ENCODE assay signal across 1 cellular context in the genomic region with DNA sequence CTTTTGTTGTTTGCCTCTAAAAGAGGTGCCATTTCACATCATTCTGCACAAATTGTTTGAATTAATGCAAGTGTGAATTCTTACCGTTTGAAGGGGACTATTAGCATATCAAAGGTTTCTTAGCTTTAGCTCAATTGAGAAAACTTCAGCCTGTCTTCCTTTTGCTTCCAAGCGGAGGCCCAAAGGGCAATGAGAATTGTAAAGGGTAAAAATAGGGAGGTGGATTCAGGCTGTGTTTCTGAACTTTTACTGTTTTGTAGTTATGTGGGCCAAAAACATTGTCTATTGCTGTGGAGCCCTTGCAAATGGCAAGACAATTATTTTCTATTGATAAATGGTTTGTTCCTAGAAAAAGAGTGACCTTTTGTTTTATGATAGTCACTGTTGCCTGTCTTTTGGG.
TF ChIP-seq lines count a peak whose summit lies in the region.

No MANE protein-coding gene starts in this region.

TF ChIP-seq in HepG2, 621 proteins besides CTCF, POLR2A, EP300 and RAD21:
- TF ChIP-seq EHMT2 (IDR thresholded peaks at IDR 0.05; ENCODE audit: borderline replicate concordance, low read depth, low read length) (no peak), CBX2 (IDR thresholded peaks at IDR 0.05; ENCODE audit: low read depth, low read length) (no peak), CBX2 (CRISPR knock-in tag; IDR thresholded peaks at IDR 0.05; ENCODE audit: low read depth) (no peak), ZNF460 (CRISPR knock-in tag; IDR thresholded peaks at IDR 0.05; ENCODE audit: borderline replicate concordance) (no peak), TSC22D2 (CRISPR knock-in tag; IDR thresholded peaks at IDR 0.05; ENCODE audit: borderline replicate concordance) (no peak), ATAD3A (CRISPR knock-in tag; IDR thresholded peaks at IDR 0.05) (no peak), TCF7 (IDR thresholded peaks at IDR 0.05; ENCODE audit: low read depth) (no peak), DPF2 (CRISPR knock-in tag; IDR thresholded peaks at IDR 0.05; ENCODE audit: borderline replicate concordance, low read depth) (no peak), ZNF598 (CRISPR knock-in tag; IDR thresholded peaks at IDR 0.05; ENCODE audit: borderline replicate concordance) (no peak), CREM (IDR thresholded peaks at IDR 0.05) (no peak), CREM (CRISPR knock-in tag; IDR thresholded peaks at IDR 0.05) (no peak), ZNF839 (CRISPR knock-in tag; IDR thresholded peaks at IDR 0.05; ENCODE audit: borderline replicate concordance) (no peak), ZNF772 (CRISPR knock-in tag; IDR thresholded peaks at IDR 0.05) (no peak), ZNF674 (CRISPR knock-in tag; IDR thresholded peaks at IDR 0.05; ENCODE audit: low read depth) (no peak)
- TF ChIP-seq, protein P1, sequence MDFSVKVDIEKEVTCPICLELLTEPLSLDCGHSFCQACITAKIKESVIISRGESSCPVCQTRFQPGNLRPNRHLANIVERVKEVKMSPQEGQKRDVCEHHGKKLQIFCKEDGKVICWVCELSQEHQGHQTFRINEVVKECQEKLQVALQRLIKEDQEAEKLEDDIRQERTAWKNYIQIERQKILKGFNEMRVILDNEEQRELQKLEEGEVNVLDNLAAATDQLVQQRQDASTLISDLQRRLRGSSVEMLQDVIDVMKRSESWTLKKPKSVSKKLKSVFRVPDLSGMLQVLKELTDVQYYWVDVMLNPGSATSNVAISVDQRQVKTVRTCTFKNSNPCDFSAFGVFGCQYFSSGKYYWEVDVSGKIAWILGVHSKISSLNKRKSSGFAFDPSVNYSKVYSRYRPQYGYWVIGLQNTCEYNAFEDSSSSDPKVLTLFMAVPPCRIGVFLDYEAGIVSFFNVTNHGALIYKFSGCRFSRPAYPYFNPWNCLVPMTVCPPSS (IDR thresholded peaks at IDR 0.05) = no peak
- TF ChIP-seq, protein P2, sequence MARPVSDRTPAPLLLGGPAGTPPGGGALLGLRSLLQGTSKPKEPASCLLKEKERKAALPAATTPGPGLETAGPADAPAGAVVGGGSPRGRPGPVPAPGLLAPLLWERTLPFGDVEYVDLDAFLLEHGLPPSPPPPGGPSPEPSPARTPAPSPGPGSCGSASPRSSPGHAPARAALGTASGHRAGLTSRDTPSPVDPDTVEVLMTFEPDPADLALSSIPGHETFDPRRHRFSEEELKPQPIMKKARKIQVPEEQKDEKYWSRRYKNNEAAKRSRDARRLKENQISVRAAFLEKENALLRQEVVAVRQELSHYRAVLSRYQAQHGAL (CRISPR knock-in tag; IDR thresholded peaks at IDR 0.05; ENCODE audit: not compliant biosample characterization) = no peak
- TF ChIP-seq, protein P3, sequence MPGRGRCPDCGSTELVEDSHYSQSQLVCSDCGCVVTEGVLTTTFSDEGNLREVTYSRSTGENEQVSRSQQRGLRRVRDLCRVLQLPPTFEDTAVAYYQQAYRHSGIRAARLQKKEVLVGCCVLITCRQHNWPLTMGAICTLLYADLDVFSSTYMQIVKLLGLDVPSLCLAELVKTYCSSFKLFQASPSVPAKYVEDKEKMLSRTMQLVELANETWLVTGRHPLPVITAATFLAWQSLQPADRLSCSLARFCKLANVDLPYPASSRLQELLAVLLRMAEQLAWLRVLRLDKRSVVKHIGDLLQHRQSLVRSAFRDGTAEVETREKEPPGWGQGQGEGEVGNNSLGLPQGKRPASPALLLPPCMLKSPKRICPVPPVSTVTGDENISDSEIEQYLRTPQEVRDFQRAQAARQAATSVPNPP (CRISPR knock-in tag; IDR thresholded peaks at IDR 0.05) = no peak
- TF ChIP-seq, protein P4, sequence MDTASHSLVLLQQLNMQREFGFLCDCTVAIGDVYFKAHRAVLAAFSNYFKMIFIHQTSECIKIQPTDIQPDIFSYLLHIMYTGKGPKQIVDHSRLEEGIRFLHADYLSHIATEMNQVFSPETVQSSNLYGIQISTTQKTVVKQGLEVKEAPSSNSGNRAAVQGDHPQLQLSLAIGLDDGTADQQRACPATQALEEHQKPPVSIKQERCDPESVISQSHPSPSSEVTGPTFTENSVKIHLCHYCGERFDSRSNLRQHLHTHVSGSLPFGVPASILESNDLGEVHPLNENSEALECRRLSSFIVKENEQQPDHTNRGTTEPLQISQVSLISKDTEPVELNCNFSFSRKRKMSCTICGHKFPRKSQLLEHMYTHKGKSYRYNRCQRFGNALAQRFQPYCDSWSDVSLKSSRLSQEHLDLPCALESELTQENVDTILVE (CRISPR knock-in tag; IDR thresholded peaks at IDR 0.05) = no peak
- TF ChIP-seq, protein P5, sequence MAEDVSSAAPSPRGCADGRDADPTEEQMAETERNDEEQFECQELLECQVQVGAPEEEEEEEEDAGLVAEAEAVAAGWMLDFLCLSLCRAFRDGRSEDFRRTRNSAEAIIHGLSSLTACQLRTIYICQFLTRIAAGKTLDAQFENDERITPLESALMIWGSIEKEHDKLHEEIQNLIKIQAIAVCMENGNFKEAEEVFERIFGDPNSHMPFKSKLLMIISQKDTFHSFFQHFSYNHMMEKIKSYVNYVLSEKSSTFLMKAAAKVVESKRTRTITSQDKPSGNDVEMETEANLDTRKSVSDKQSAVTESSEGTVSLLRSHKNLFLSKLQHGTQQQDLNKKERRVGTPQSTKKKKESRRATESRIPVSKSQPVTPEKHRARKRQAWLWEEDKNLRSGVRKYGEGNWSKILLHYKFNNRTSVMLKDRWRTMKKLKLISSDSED (CRISPR knock-in tag; IDR thresholded peaks at IDR 0.05) = no peak
